Comparison of ENCODE assay signal across 17 cellular contexts in genomic region chr2:88856409-88857135, GRCh38.
A peak's percentile ranks its signal among the peaks of the same experiment; 100 is the strongest.
DNase-seq lines count a peak whose midpoint lies in the region; ATAC-seq and TF ChIP-seq lines count a peak whose summit lies in the region.
"Had no signal": no experiment of that assay in that cellular context is flagged by ENCODE, and none has a peak within 500 bp of the region (broad histone marks: within the 10 kb centered on the region; RNA-seq: fewer than 3 reads in every experiment).

No MANE protein-coding gene starts in this region.

- H3K27ac Mint-ChIP-seq in GM23338, result no peak overlapping the region
- peak overlapping the region; percentile 95 for H3K27ac Mint-ChIP-seq in stimulated activated memory B cell treated with anti-CD40 and anti-IgM and Interleukin-4, amounts not matched to agents 10 μg/mL and 1 μg/mL and 100 μg/mL, for 72 hours
- H3K27ac Mint-ChIP-seq: activated naive CD8-positive, alpha-beta T cell treated with anti-CD3 and anti-CD28 coated beads, Interleukin-2, amount 10 ng/mL, durations not matched to agents 7 days and 5 days; CD4-positive, CD25-positive, alpha-beta regulatory T cell had no signal

- H3K36me3 ChIP-seq in GM23338 (ENCODE audit: insufficient read depth) (no peaks in the 10 kb centered on the region), SJCRH30 (no peaks in the 10 kb centered on the region)
- H3K36me3 ChIP-seq: gastrocnemius medialis had no signal

- H2AFZ ChIP-seq in GM23338, result no peak overlapping the region

- no peaks in the 10 kb centered on the region for H4K20me1 ChIP-seq in GM23338 (replicated peaks; ENCODE audit: insufficient read depth)

- H3K9me2 ChIP-seq in GM23338 (ENCODE audit: insufficient read depth), result no peaks in the 10 kb centered on the region

- 0 out of 2 replicates have a peak overlapping the region, but pooled peaks have one; percentile 57 for H3K4me2 ChIP-seq in GM23338

- H3K27ac ChIP-seq in GM23338 (ENCODE audit: low read depth) (no peak overlapping the region), SJCRH30 (no peak overlapping the region)
- H3K27ac ChIP-seq: 22Rv1, gastrocnemius medialis had no signal

- no peak overlapping the region for H3K4me3 Mint-ChIP-seq in GM23338
- peak overlapping the region; percentile 93 for H3K4me3 Mint-ChIP-seq in stimulated activated memory B cell treated with anti-CD40 and anti-IgM and Interleukin-4, amounts not matched to agents 10 μg/mL and 1 μg/mL and 100 μg/mL, for 72 hours
- H3K4me3 Mint-ChIP-seq: activated naive CD8-positive, alpha-beta T cell treated with anti-CD3 and anti-CD28 coated beads, Interleukin-2, amount 10 ng/mL, durations not matched to agents 7 days and 5 days; CD4-positive, CD25-positive, alpha-beta regulatory T cell had no signal

- ATAC-seq in GM23338 (no peak), HG03469 (IDR thresholded peaks at IDR 0.05; ENCODE audit: unreplicated experiment) (peak; percentile 11)
- ATAC-seq in stimulated activated memory B cell treated with anti-CD40 and anti-IgM and Interleukin-4, amounts not matched to agents 10 μg/mL and 1 μg/mL and 100 μg/mL, for 72 hours, result no peak
- ATAC-seq: gastrocnemius medialis, sciatic nerve had no signal

- no peaks in the 10 kb centered on the region for H3K36me3 Mint-ChIP-seq in GM23338 (ENCODE audit: low read depth)
- peaks cover 48% of the 10 kb centered on the region for H3K36me3 Mint-ChIP-seq in stimulated activated memory B cell treated with anti-CD40 and anti-IgM and Interleukin-4, amounts not matched to agents 10 μg/mL and 1 μg/mL and 100 μg/mL, for 72 hours
- H3K36me3 Mint-ChIP-seq: activated naive CD8-positive, alpha-beta T cell treated with anti-CD3 and anti-CD28 coated beads, Interleukin-2, amount 10 ng/mL, durations not matched to agents 7 days and 5 days; CD4-positive, CD25-positive, alpha-beta regulatory T cell had no signal

- no peaks in the 10 kb centered on the region for H3K27me3 ChIP-seq in GM23338 (ENCODE audit: insufficient read depth)
- H3K27me3 ChIP-seq in SJCRH30, result no peaks in the 10 kb centered on the region
- H3K27me3 ChIP-seq: gastrocnemius medialis had no signal

- H3F3A ChIP-seq in GM23338 (replicated peaks; ENCODE audit: low read depth), result no peaks in the 10 kb centered on the region

- DNase-seq in NCI-H2107 treated with DMSO at 0.1 percent for 48 hours (lab: John Stamatoyannopoulos, UW; ENCODE audit: unreplicated experiment), result peak; percentile 1
- DNase-seq in NCI-H2107 (lab: John Stamatoyannopoulos, UW), result no peak
- DNase-seq in GM23338 (ENCODE audit: low spot score), result no peak
- DNase-seq in globus pallidus (ENCODE audit: low spot score), result no peak
- no peak for DNase-seq in SJCRH30
- DNase-seq in NCI-H128 (lab: John Stamatoyannopoulos, UW; ENCODE audit: unreplicated experiment), result no peak
- DNase-seq: activated CD4-positive, alpha-beta T cell treated with anti-CD3 and anti-CD28 coated beads for 48 hours; activated naive CD8-positive, alpha-beta T cell treated with anti-CD3 and anti-CD28 coated beads, Interleukin-2, amount 10 ng/mL, durations not matched to agents 7 days and 5 days; CD4-positive, CD25-positive, alpha-beta regulatory T cell; gastrocnemius medialis; NCI-H2081; Right ventricle myocardium superior; stimulated activated CD4-positive, alpha-beta T cell treated with anti-CD3 and anti-CD28 coated beads, Interleukin-4, amount 100 ng/mL, for 4 hours had no signal

- peaks cover 2% of the 10 kb centered on the region for H3K27me3 Mint-ChIP-seq in GM23338 (ENCODE audit: insufficient read depth, low read depth, poor library complexity)
- no peaks in the 10 kb centered on the region for H3K27me3 Mint-ChIP-seq in stimulated activated memory B cell treated with anti-CD40 and anti-IgM and Interleukin-4, amounts not matched to agents 10 μg/mL and 1 μg/mL and 100 μg/mL, for 72 hours

- peaks cover 33% of the 10 kb centered on the region for H3K4me1 Mint-ChIP-seq in GM23338
- H3K4me1 Mint-ChIP-seq in stimulated activated memory B cell treated with anti-CD40 and anti-IgM and Interleukin-4, amounts not matched to agents 10 μg/mL and 1 μg/mL and 100 μg/mL, for 72 hours, result peaks cover 62% of the 10 kb centered on the region

- no peaks in the 10 kb centered on the region for H3K9me3 ChIP-seq in SJCRH30 (replicated peaks)
- H3K9me3 ChIP-seq: gastrocnemius medialis had no signal

- TF ChIP-seq CTCF in GM23338 (conservative IDR thresholded peaks at IDR 0.05; ENCODE audit: low read depth in 2 of 2), result no peak

- no peaks in the 10 kb centered on the region for H3K9me3 Mint-ChIP-seq in GM23338
- no peaks in the 10 kb centered on the region for H3K9me3 Mint-ChIP-seq in stimulated activated memory B cell treated with anti-CD40 and anti-IgM and Interleukin-4, amounts not matched to agents 10 μg/mL and 1 μg/mL and 100 μg/mL, for 72 hours
- H3K9me3 Mint-ChIP-seq: activated naive CD8-positive, alpha-beta T cell treated with anti-CD3 and anti-CD28 coated beads, Interleukin-2, amount 10 ng/mL, durations not matched to agents 7 days and 5 days; CD4-positive, CD25-positive, alpha-beta regulatory T cell had no signal

- no peak overlapping the region for H3K4me3 ChIP-seq in GM23338
- no peak overlapping the region for H3K4me3 ChIP-seq in SJCRH30
- H3K4me3 ChIP-seq: gastrocnemius medialis had no signal

- H3K4me1 ChIP-seq in GM23338 (ENCODE audit: insufficient read depth) (peaks cover 21% of the 10 kb centered on the region), SJCRH30 (peaks cover 9% of the 10 kb centered on the region)

- H3K79me2 ChIP-seq in GM23338 (replicated peaks; ENCODE audit: insufficient read depth), result no peaks in the 10 kb centered on the region

TF ChIP-seq in GM23338, 12 proteins besides CTCF, POLR2A, EP300 and RAD21:
- no peak for TF ChIP-seq ZNF331 (CRISPR knock-in tag; IDR thresholded peaks at IDR 0.05; ENCODE audit: low read depth)
- no peak for TF ChIP-seq EZH2 (IDR thresholded peaks at IDR 0.05; ENCODE audit: low read depth, unreplicated experiment)
